8 cellular contexts compared by ENCODE assay signal in the genomic region with DNA sequence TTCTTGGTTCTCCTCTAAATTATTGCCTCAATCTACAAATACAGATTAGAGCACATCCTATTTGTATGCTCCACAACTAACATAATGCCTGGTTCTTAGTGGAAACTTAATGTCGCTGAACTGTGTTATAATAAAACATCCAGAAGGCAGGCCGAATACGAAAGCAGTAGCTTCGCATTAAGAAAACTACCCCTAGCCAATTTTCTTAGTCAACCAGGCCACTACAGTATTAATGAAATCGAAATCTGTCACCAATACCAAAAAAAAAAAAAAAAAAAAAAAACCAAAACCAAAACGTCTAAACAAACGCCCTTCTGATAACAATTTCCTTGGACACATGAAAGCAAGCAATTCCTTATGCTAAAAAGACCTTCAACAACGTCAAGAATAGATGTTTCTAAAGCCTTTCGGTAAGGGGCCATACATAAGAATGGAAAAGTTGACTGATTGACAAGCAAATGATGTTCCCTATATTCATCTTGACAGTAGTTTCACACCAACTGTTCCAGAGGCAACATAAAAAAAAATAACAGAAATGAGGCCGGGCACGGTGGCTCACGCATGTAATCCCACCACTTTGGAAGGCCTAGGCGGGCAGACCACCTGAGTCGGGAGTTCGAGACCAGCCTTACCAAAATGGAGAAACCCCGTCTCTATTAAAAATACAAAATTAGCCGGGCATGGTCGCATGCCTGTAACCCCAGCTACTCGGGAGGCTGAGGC. TPM values are rescaled to one million over a fixed set of nuclear protein-coding genes. Genes with fewer than 3 reads are reported as not detected.
DNase-seq lines count a peak whose midpoint lies in the region; ATAC-seq and FAIRE-seq lines count a peak whose summit lies in the region.

No MANE protein-coding gene starts in this region.

- CTCF ChIA-PET in activated CD4-positive, alpha-beta T cell treated with anti-CD3 and anti-CD28 coated beads for 36 hours (lab: Charles Lee) = interaction anchor here (0.6 to 1.1 kb wide), 2 partner anchors 64 to 476 kb away, joined by 3 to 4 read pairs; partner anchors contain the start of gene SLMAP

- H3K4me3 Mint-ChIP-seq in activated CD4-positive, alpha-beta T cell treated with anti-CD3 and anti-CD28 coated beads for 36 hours = peak overlapping the region; percentile 87

- 8 to 10% (median 9%) methylated on average over 19 of the region's 19 CpGs for WGBS in small intestine, 3 donors

- H3K27ac ChIP-seq in small intestine (ENCODE audit: low read depth in 1 of 2, low read length in 1 of 2) = peak overlapping the region; percentile 97 to 99

- H3K36me3 Mint-ChIP-seq in activated CD4-positive, alpha-beta T cell treated with anti-CD3 and anti-CD28 coated beads for 36 hours (ENCODE audit: low read depth) = peaks cover 6% of the 10 kb centered on the region

- peak overlapping the region; percentile 80 to 93 for H3K4me3 ChIP-seq in small intestine (ENCODE audit: low read depth in 1 of 2, low read length in 2 of 2)

- no peaks in the 10 kb centered on the region for H3K9me3 ChIP-seq in small intestine (ENCODE audit: control insufficient read depth, low read depth)

- POLR2A ChIA-PET in activated CD4-positive, alpha-beta T cell treated with anti-CD3 and anti-CD28 coated beads for 36 hours (lab: Charles Lee) = no interaction called here

- H3K4me1 ChIP-seq in small intestine (ENCODE audit: control insufficient read depth in 2 of 2, insufficient read depth in 1 of 2, low read depth in 1 of 2, low read length in 1 of 2) = peaks cover 0 to 9% of the 10 kb centered on the region in 2 donors

- H3K4me1 Mint-ChIP-seq in activated CD4-positive, alpha-beta T cell treated with anti-CD3 and anti-CD28 coated beads for 36 hours = peaks cover 41% of the 10 kb centered on the region

- DNase-seq in activated CD4-positive, alpha-beta T cell treated with anti-CD3 and anti-CD28 coated beads for 36 hours = peak; percentile 31
- no peak for DNase-seq in activated CD4-positive, alpha-beta T cell treated with anti-CD3 and anti-CD28 coated beads, Interleukin-2, amount 50 U/mL, for 1 hour
- DNase-seq in activated CD8-positive, alpha-beta memory T cell treated with anti-CD3 and anti-CD28 coated beads, Interleukin-2, amount 50 U/mL, for 48 hours = peak; percentile 62
- DNase-seq in hepatic stellate cell (ENCODE audit: low spot score) = peak; percentile 21
- peak; percentile 18 for DNase-seq in small intestine
- no peak for DNase-seq in NCI-H2107 (lab: John Stamatoyannopoulos, UW)
- DNase-seq in GDM1 (lab: John Stamatoyannopoulos, UW) = no peak

- intact Hi-C loops in activated CD4-positive, alpha-beta T cell treated with anti-CD3 and anti-CD28 coated beads for 36 hours (cut with DNase I, micrococcal nuclease) = loop anchor here (1.0 to 5.0 kb wide), 7 partner anchors 21 to 546 kb away; partner anchors contain the start of genes ARF4 (in 2 of the 2), ABHD6 (in 1 of the 2), APPL1 (in 1 of the 2) and PDE12 (in 1 of the 2)

- no peaks in the 10 kb centered on the region for H3K36me3 ChIP-seq in small intestine (ENCODE audit: control insufficient read depth in 2 of 2, insufficient read depth in 2 of 2, low read length in 2 of 2)

- no peaks in the 10 kb centered on the region for H3K27me3 ChIP-seq in small intestine (ENCODE audit: control insufficient read depth in 2 of 2, insufficient read depth in 2 of 2, low read length in 2 of 2)

- no peak for ATAC-seq in activated CD4-positive, alpha-beta T cell treated with anti-CD3 and anti-CD28 coated beads for 36 hours
- ATAC-seq in HG03565 (IDR thresholded peaks at IDR 0.05; ENCODE audit: unreplicated experiment) = no peak

- H3K27me3 Mint-ChIP-seq in activated CD4-positive, alpha-beta T cell treated with anti-CD3 and anti-CD28 coated beads for 36 hours = no peaks in the 10 kb centered on the region

- peak overlapping the region; percentile 85 for H3K27ac Mint-ChIP-seq in activated CD4-positive, alpha-beta T cell treated with anti-CD3 and anti-CD28 coated beads for 36 hours

- H3K9me3 Mint-ChIP-seq in activated CD4-positive, alpha-beta T cell treated with anti-CD3 and anti-CD28 coated beads for 36 hours (ENCODE audit: low read depth) = no peaks in the 10 kb centered on the region

- no peak for FAIRE-seq in small intestine (lab: Jason Lieb, UNC)

RNA-seq across cellular contexts. Expression of gene DENND6A, which starts 1.3 kb away (rescaled TPM):
- 10 to 100 TPM; 15.0 to 17.1 TPM for total RNA-seq in activated CD4-positive, alpha-beta T cell treated with anti-CD3 and anti-CD28 coated beads for 36 hours
- polyA plus RNA-seq in small intestine = 1 to 10 TPM; 6.9 to 8.0 (median 7.6) TPM

Comparison
In these comparisons a context has a peak if more than half of its experiments do, and no peak if none do; other contexts are left out.
1. DNase-seq: peak in activated CD4-positive, alpha-beta T cell treated with anti-CD3 and anti-CD28 coated beads for 36 hours (single experiment), activated CD8-positive, alpha-beta memory T cell treated with anti-CD3 and anti-CD28 coated beads, Interleukin-2, amount 50 U/mL, for 48 hours (single experiment), hepatic stellate cell (single experiment) and small intestine (single experiment); none in activated CD4-positive, alpha-beta T cell treated with anti-CD3 and anti-CD28 coated beads, Interleukin-2, amount 50 U/mL, for 1 hour (single experiment), NCI-H2107 (single experiment) and GDM1 (single experiment).